20 cellular contexts compared by ENCODE assay signal in genomic region chr19:15080002-15080401, GRCh38. TPM values are rescaled to one million over a fixed set of nuclear protein-coding genes. Genes with fewer than 3 reads are reported as not detected.
"Had no signal": no experiment of that assay in that cellular context is flagged by ENCODE, and none has a peak within 500 bp of the region (broad histone marks: within the 10 kb centered on the region; RNA-seq: fewer than 3 reads in every experiment).

No MANE protein-coding gene starts in this region.

RNA-seq across cellular contexts. Expression of gene OR1I1, which starts 2.0 kb away (rescaled TPM):
- total RNA-seq: colonic mucosa; dermis blood vessel endothelial cell; epithelial cell of proximal tubule; esophagus squamous epithelium; foreskin keratinocyte; kidney epithelial cell; left colon; lower leg skin; mammary epithelial cell; mesenteric fat pad; mononuclear cell; naive thymus-derived CD8-positive, alpha-beta T cell; osteocyte; right atrium auricular region; sigmoid colon; subcutaneous adipose tissue; testis; tibial nerve; upper lobe of right lung had no signal
- polyA plus RNA-seq: foreskin keratinocyte; mammary epithelial cell; naive thymus-derived CD8-positive, alpha-beta T cell; neural cell; sigmoid colon had no signal

RNA-seq across cellular contexts. Expression of gene SYDE1, which starts 27.2 kb away (rescaled TPM):
- total RNA-seq: mononuclear cell had no signal
- polyA plus RNA-seq: neural cell had no signal

RNA-seq across cellular contexts. Expression of gene CASP14, which starts 30.7 kb away (rescaled TPM):
- total RNA-seq: colonic mucosa; dermis blood vessel endothelial cell; epithelial cell of proximal tubule; kidney epithelial cell; left colon; mesenteric fat pad; mononuclear cell; naive thymus-derived CD8-positive, alpha-beta T cell; osteocyte; right atrium auricular region; sigmoid colon; subcutaneous adipose tissue; tibial nerve; upper lobe of right lung had no signal
- polyA plus RNA-seq: naive thymus-derived CD8-positive, alpha-beta T cell; neural cell; sigmoid colon had no signal
